In genomic region chr1:109979489-109980091, GRCh38 we compare ENCODE assay signal across 11 cellular contexts. TPM values are rescaled to one million over a fixed set of nuclear protein-coding genes. Genes with fewer than 3 reads are reported as not detected.
A peak's percentile ranks its signal among the peaks of the same experiment; 100 is the strongest.
DNase-seq lines count a peak whose midpoint lies in the region; TF ChIP-seq lines count a peak whose summit lies in the region.
"Had no signal": no experiment of that assay in that cellular context is flagged by ENCODE, and none has a peak within 500 bp of the region (broad histone marks: within the 10 kb centered on the region; RNA-seq: fewer than 3 reads in every experiment).

No MANE protein-coding gene starts in this region.

- H3K27ac ChIP-seq in dorsolateral prefrontal cortex: no peak overlapping the region

- H3K4me3 ChIP-seq in dorsolateral prefrontal cortex: no peak overlapping the region

- CTCF ChIA-PET in MCF 10A (lab: Yijun Ruan, JAX): interaction anchor here (0.6 to 18.3 kb wide), 14 partner anchors 9 to 560 kb away, joined by 3 to 969 read pairs (median 4); no protein-coding TSS in a partner anchor
- CTCF ChIA-PET in activated CD4-positive, alpha-beta memory T cell treated with anti-CD3 and anti-CD28 coated beads for 36 hours (lab: Charles Lee): interaction anchor here (14.1 kb wide), 1 partner anchor 202 kb away, joined by 723 read pairs; no protein-coding TSS in a partner anchor

- H3K27ac Mint-ChIP-seq in MCF 10A (ENCODE audit: low read depth, unreplicated experiment): peak overlapping the region; percentile 24
- H3K27ac Mint-ChIP-seq in mesothelial cell of epicardium: peak overlapping the region; percentile 43
- no peak overlapping the region for H3K27ac Mint-ChIP-seq in activated CD4-positive, alpha-beta memory T cell treated with anti-CD3 and anti-CD28 coated beads for 36 hours
- H3K27ac Mint-ChIP-seq: activated T-cell treated with anti-CD3 and anti-CD28 coated beads, Interleukin-2, amount 50 U/mL, for 24 hours had no signal

- H3K4me3 Mint-ChIP-seq in MCF 10A (ENCODE audit: unreplicated experiment) (peak overlapping the region; percentile 17), mesothelial cell of epicardium (no peak overlapping the region)
- H3K4me3 Mint-ChIP-seq in activated CD4-positive, alpha-beta memory T cell treated with anti-CD3 and anti-CD28 coated beads for 36 hours: no peak overlapping the region
- H3K4me3 Mint-ChIP-seq: activated T-cell treated with anti-CD3 and anti-CD28 coated beads, Interleukin-2, amount 50 U/mL, for 24 hours had no signal

- H3K27me3 Mint-ChIP-seq in MCF 10A (ENCODE audit: insufficient read depth, unreplicated experiment) (no peaks in the 10 kb centered on the region), mesothelial cell of epicardium (ENCODE audit: low read depth) (no peaks in the 10 kb centered on the region)
- H3K27me3 Mint-ChIP-seq in activated CD4-positive, alpha-beta memory T cell treated with anti-CD3 and anti-CD28 coated beads for 36 hours: peaks cover 5% of the 10 kb centered on the region

- BruUV-seq in MCF 10A (replicated peaks; lab: Mats Ljungman, UMichigan): no TSS peak

- no peaks in the 10 kb centered on the region for H3K9me3 Mint-ChIP-seq in MCF 10A (ENCODE audit: unreplicated experiment)
- no peaks in the 10 kb centered on the region for H3K9me3 Mint-ChIP-seq in mesothelial cell of epicardium
- H3K9me3 Mint-ChIP-seq in activated CD4-positive, alpha-beta memory T cell treated with anti-CD3 and anti-CD28 coated beads for 36 hours: no peaks in the 10 kb centered on the region
- H3K9me3 Mint-ChIP-seq: activated T-cell treated with anti-CD3 and anti-CD28 coated beads, Interleukin-2, amount 50 U/mL, for 24 hours had no signal

- intact Hi-C loops in MCF 10A (cut with micrococcal nuclease): loop anchor here (1.0 to 10.0 kb wide), 3 partner anchors 69 to 202 kb away; partner anchors contain the start of gene CSF1
- intact Hi-C loops in dorsolateral prefrontal cortex (cut with DNase I): loop anchor here (5.0 to 10.0 kb wide), 5 partner anchors 67 to 337 kb away; partner anchors contain the start of gene CSF1 (in 1 of the 2)
- intact Hi-C loops in activated CD4-positive, alpha-beta memory T cell treated with anti-CD3 and anti-CD28 coated beads for 36 hours (cut with micrococcal nuclease): no loop called here

- DNase-seq in AG20443 (ENCODE audit: low spot score) (peak; percentile 72), LHCN-M2 (ENCODE audit: low read depth) (peak; percentile 75), MCF 10A (ENCODE audit: unreplicated experiment) (peak; percentile 76), mesothelial cell of epicardium (ENCODE audit: low spot score in 2 of 2, unreplicated experiment in 2 of 2) (no peak), activated gamma-delta T cell treated with Interleukin-2 at 50 U/mL for 16 hours (no peak), T-helper 1 cell (no peak), dorsolateral prefrontal cortex (no peak)
- no peak for DNase-seq in activated CD4-positive, alpha-beta memory T cell treated with anti-CD3 and anti-CD28 coated beads for 36 hours
- DNase-seq: activated T-cell treated with anti-CD3 and anti-CD28 coated beads, Interleukin-2, amount 50 U/mL, for 24 hours; cortex of kidney; kidney had no signal

- H3K27me3 ChIP-seq in dorsolateral prefrontal cortex: peaks cover 0 to 3% (median 0%) of the 10 kb centered on the region in 45 donors

- TF ChIP-seq CTCF in MCF 10A (IDR thresholded peaks at IDR 0.05; ENCODE audit: unreplicated experiment) (no peak), mesothelial cell of epicardium (IDR thresholded peaks at IDR 0.05; ENCODE audit: unreplicated experiment) (no peak), dorsolateral prefrontal cortex (IDR thresholded peaks at IDR 0.05 in 54 of 56, conservative IDR thresholded peaks at IDR 0.05 in 2 of 56; ENCODE audit: low read depth in 1 of 56, partially characterized antibody in 56 of 56) (no peak)

- H3K36me3 Mint-ChIP-seq in MCF 10A (ENCODE audit: insufficient read depth, unreplicated experiment): no peaks in the 10 kb centered on the region
- H3K36me3 Mint-ChIP-seq in mesothelial cell of epicardium: no peaks in the 10 kb centered on the region
- H3K36me3 Mint-ChIP-seq in activated CD4-positive, alpha-beta memory T cell treated with anti-CD3 and anti-CD28 coated beads for 36 hours: peaks cover under 1% of the 10 kb centered on the region

- POLR2A ChIA-PET in MCF 10A (lab: Yijun Ruan, JAX): interaction anchor here (1.0 to 4.0 kb wide), 6 partner anchors 192 to 431 kb away, joined by 3 to 22 read pairs (median 4); partner anchors contain the start of gene GNAI3
- POLR2A ChIA-PET in activated CD4-positive, alpha-beta memory T cell treated with anti-CD3 and anti-CD28 coated beads for 36 hours (lab: Charles Lee): interaction anchor here (1.2 kb wide), 1 partner anchor 202 kb away, joined by 3 read pairs; no protein-coding TSS in a partner anchor

- H3K4me1 Mint-ChIP-seq in MCF 10A (ENCODE audit: insufficient read depth, unreplicated experiment) (peaks cover 42% of the 10 kb centered on the region), mesothelial cell of epicardium (peaks cover 33% of the 10 kb centered on the region)
- H3K4me1 Mint-ChIP-seq in activated CD4-positive, alpha-beta memory T cell treated with anti-CD3 and anti-CD28 coated beads for 36 hours (ENCODE audit: low read depth): peaks cover 4% of the 10 kb centered on the region

RNA-seq across cellular contexts. Expression of gene AHCYL1, which starts 5.0 kb away (rescaled TPM):
- 28.0 and 33.0 TPM in 2 replicates for total RNA-seq in LHCN-M2 (2014; rRNA removed)
- 49.7 TPM for polyA plus RNA-seq in LHCN-M2 (2012)
- 104 and 106 TPM in 2 replicates for total RNA-seq in MCF 10A (2022)
- total RNA-seq in mesothelial cell of epicardium: 98.7 to 102 TPM (median 102 TPM) in 3 replicates
- 100 to 1,000 TPM; 172 to 665 (median 292) TPM for total RNA-seq in dorsolateral prefrontal cortex
- 10 to 100 TPM; 89.6 to 92.3 TPM for total RNA-seq in activated CD4-positive, alpha-beta memory T cell treated with anti-CD3 and anti-CD28 coated beads for 36 hours

RNA-seq across cellular contexts. Expression of gene STRIP1, which starts 54.8 kb away (rescaled TPM):
- total RNA-seq in LHCN-M2 (2014; rRNA removed) (41.2 and 46.2 TPM in 2 replicates), MCF 10A (2022) (35.6 and 40.6 TPM in 2 replicates), mesothelial cell of epicardium (93.8 to 99.2 TPM (median 96.0 TPM) in 3 replicates), dorsolateral prefrontal cortex (10 to 100 TPM; 45.9 to 78.9 (median 61.2) TPM)
- 24.0 TPM for polyA plus RNA-seq in LHCN-M2 (2012)
- total RNA-seq in activated CD4-positive, alpha-beta memory T cell treated with anti-CD3 and anti-CD28 coated beads for 36 hours: 10 to 100 TPM; 22.7 to 25.7 TPM

Comparison
In these comparisons a context has a peak if more than half of its experiments do, and no peak if none do; other contexts are left out.
1. DNase-seq: peak in AG20443 (single experiment), LHCN-M2 (single experiment) and MCF 10A (single experiment); none in mesothelial cell of epicardium (0 of 2), activated gamma-delta T cell treated with Interleukin-2 at 50 U/mL for 16 hours (single experiment), T-helper 1 cell (0 of 5), dorsolateral prefrontal cortex (0 of 10) and activated CD4-positive, alpha-beta memory T cell treated with anti-CD3 and anti-CD28 coated beads for 36 hours (single experiment).